In genomic region chr14:53183611-53184010, GRCh38 we compare ENCODE assay signal across 25 cellular contexts. TPM values are rescaled to one million over a fixed set of nuclear protein-coding genes. Genes with fewer than 3 reads are reported as not detected.
A peak's percentile ranks its signal among the peaks of the same experiment; 100 is the strongest.
DNase-seq lines count a peak whose midpoint lies in the region; ATAC-seq and TF ChIP-seq lines count a peak whose summit lies in the region.
"Had no signal": no experiment of that assay in that cellular context is flagged by ENCODE, and none has a peak within 500 bp of the region (broad histone marks: within the 10 kb centered on the region; RNA-seq: fewer than 3 reads in every experiment).

No MANE protein-coding gene starts in this region.

- peak; percentile 16 for DNase-seq in AG04449 (ENCODE audit: low read depth, low spot score)
- DNase-seq in GM04503 (ENCODE audit: low read depth) = peak; percentile 28
- DNase-seq in activated T-helper 1 cell treated with anti-CD3 and anti-CD28 coated beads, Interleukin-12 subunit alpha, Interleukin-12 subunit beta, Interleukin-2, Interleukin-4 antibody, amounts not matched to agents 30 ng/mL and 10 ng/mL and 1 ng/mL, durations not matched to agents 14 hours and 24 hours and 36 hours (ENCODE audit: low spot score) = no peak
- peak; percentile 13 for DNase-seq in iris pigment epithelial cell (ENCODE audit: low read depth)
- no peak for DNase-seq in DMS153 (lab: John Stamatoyannopoulos, UW)
- no peak for DNase-seq in NCI-H1105 treated with DMSO at 0.1 percent for 48 hours (lab: John Stamatoyannopoulos, UW)
- DNase-seq in HPDE6-E6E7 (ENCODE audit: extremely low spot score) = no peak
- DNase-seq: activated CD4-positive, alpha-beta T cell treated with anti-CD3 and anti-CD28 coated beads for 36 hours; activated effector memory CD4-positive, alpha-beta T cell treated with Interleukin-2 at 50 U/mL for 16 hours; gastrocnemius medialis; H9; hypothalamus; IMR-90; lower lobe of right lung; MG63; naive B cell; NCI-H2227 treated with DMSO at 0.1 percent for 48 hours; NCI-H748 treated with DMSO at 0.1 percent for 48 hours; SHP77; uterus had no signal

- H3K4me3 ChIP-seq in AG04449 (ENCODE audit: low read depth, low read length) = no peak overlapping the region
- H3K4me3 ChIP-seq: A549, gastrocnemius medialis, lower lobe of right lung, MG63, right atrium auricular region, suprapubic skin, uterus had no signal

- peak overlapping the region; percentile 67 for H3K27ac Mint-ChIP-seq in activated T-helper 1 cell treated with anti-CD3 and anti-CD28 coated beads, Interleukin-12 subunit alpha, Interleukin-12 subunit beta, Interleukin-2, Interleukin-4 antibody, amounts not matched to agents 30 ng/mL and 10 ng/mL and 1 ng/mL, durations not matched to agents 14 hours and 24 hours and 36 hours
- H3K27ac Mint-ChIP-seq: activated CD4-positive, alpha-beta T cell treated with anti-CD3 and anti-CD28 coated beads for 36 hours; stimulated activated effector memory CD8-positive, alpha-beta T cell treated with anti-CD3 and anti-CD28 coated beads, Interleukin-12 subunit alpha, Interleukin-12 subunit beta, amount 100 ng/mL, for 72 hours had no signal

- peaks cover 2% of the 10 kb centered on the region for H3K27me3 Mint-ChIP-seq in activated T-helper 1 cell treated with anti-CD3 and anti-CD28 coated beads, Interleukin-12 subunit alpha, Interleukin-12 subunit beta, Interleukin-2, Interleukin-4 antibody, amounts not matched to agents 30 ng/mL and 10 ng/mL and 1 ng/mL, durations not matched to agents 14 hours and 24 hours and 36 hours (ENCODE audit: insufficient read depth)

- POLR2A ChIA-PET in AG04449 (lab: Yijun Ruan, JAX) = no interaction called here

- CTCF ChIA-PET in AG04449 (lab: Yijun Ruan, JAX) = no interaction called here

- peaks cover 58% of the 10 kb centered on the region for H3K4me1 Mint-ChIP-seq in activated T-helper 1 cell treated with anti-CD3 and anti-CD28 coated beads, Interleukin-12 subunit alpha, Interleukin-12 subunit beta, Interleukin-2, Interleukin-4 antibody, amounts not matched to agents 30 ng/mL and 10 ng/mL and 1 ng/mL, durations not matched to agents 14 hours and 24 hours and 36 hours (ENCODE audit: low read depth)

- H3K36me3 Mint-ChIP-seq in activated T-helper 1 cell treated with anti-CD3 and anti-CD28 coated beads, Interleukin-12 subunit alpha, Interleukin-12 subunit beta, Interleukin-2, Interleukin-4 antibody, amounts not matched to agents 30 ng/mL and 10 ng/mL and 1 ng/mL, durations not matched to agents 14 hours and 24 hours and 36 hours (ENCODE audit: low read depth) = no peaks in the 10 kb centered on the region

- no peaks in the 10 kb centered on the region for H3K9me3 Mint-ChIP-seq in activated T-helper 1 cell treated with anti-CD3 and anti-CD28 coated beads, Interleukin-12 subunit alpha, Interleukin-12 subunit beta, Interleukin-2, Interleukin-4 antibody, amounts not matched to agents 30 ng/mL and 10 ng/mL and 1 ng/mL, durations not matched to agents 14 hours and 24 hours and 36 hours
- H3K9me3 Mint-ChIP-seq: stimulated activated effector memory CD8-positive, alpha-beta T cell treated with anti-CD3 and anti-CD28 coated beads, Interleukin-12 subunit alpha, Interleukin-12 subunit beta, amount 100 ng/mL, for 72 hours had no signal

- intact Hi-C loops in activated T-helper 1 cell treated with anti-CD3 and anti-CD28 coated beads, Interleukin-12 subunit alpha, Interleukin-12 subunit beta, Interleukin-2, Interleukin-4 antibody, amounts not matched to agents 30 ng/mL and 10 ng/mL and 1 ng/mL, durations not matched to agents 14 hours and 24 hours and 36 hours (cut with micrococcal nuclease) = no loop called here

- H3K4me3 Mint-ChIP-seq in activated T-helper 1 cell treated with anti-CD3 and anti-CD28 coated beads, Interleukin-12 subunit alpha, Interleukin-12 subunit beta, Interleukin-2, Interleukin-4 antibody, amounts not matched to agents 30 ng/mL and 10 ng/mL and 1 ng/mL, durations not matched to agents 14 hours and 24 hours and 36 hours = no peak overlapping the region
- H3K4me3 Mint-ChIP-seq: activated CD4-positive, alpha-beta T cell treated with anti-CD3 and anti-CD28 coated beads for 36 hours; H9; naive B cell; stimulated activated effector memory CD8-positive, alpha-beta T cell treated with anti-CD3 and anti-CD28 coated beads, Interleukin-12 subunit alpha, Interleukin-12 subunit beta, amount 100 ng/mL, for 72 hours had no signal

- no peak for TF ChIP-seq CTCF in AG04449 (IDR thresholded peaks at IDR 0.05; ENCODE audit: insufficient read depth, low read length, missing control alignments)

- no peak for ATAC-seq in HG03520 (IDR thresholded peaks at IDR 0.05; ENCODE audit: unreplicated experiment)
- ATAC-seq: A549; activated CD4-positive, alpha-beta T cell treated with anti-CD3 and anti-CD28 coated beads for 36 hours; gastrocnemius medialis; lower lobe of right lung; stimulated activated effector memory CD8-positive, alpha-beta T cell treated with anti-CD3 and anti-CD28 coated beads, Interleukin-12 subunit alpha, Interleukin-12 subunit beta, amount 100 ng/mL, for 72 hours had no signal

RNA-seq across cellular contexts. Expression of gene DDHD1, which starts 30.5 kb away (rescaled TPM):
- 85.5 and 93.1 TPM in 2 replicates for total RNA-seq in activated T-helper 1 cell treated with anti-CD3 and anti-CD28 coated beads, Interleukin-12 subunit alpha, Interleukin-12 subunit beta, Interleukin-2, Interleukin-4 antibody, amounts not matched to agents 30 ng/mL and 10 ng/mL and 1 ng/mL, durations not matched to agents 14 hours and 24 hours and 36 hours

Comparison
In these comparisons a context has a peak if more than half of its experiments do, and no peak if none do; other contexts are left out.
1. DNase-seq: peak in AG04449 (single experiment), GM04503 (single experiment) and iris pigment epithelial cell (single experiment); none in activated T-helper 1 cell treated with anti-CD3 and anti-CD28 coated beads, Interleukin-12 subunit alpha, Interleukin-12 subunit beta, Interleukin-2, Interleukin-4 antibody, amounts not matched to agents 30 ng/mL and 10 ng/mL and 1 ng/mL, durations not matched to agents 14 hours and 24 hours and 36 hours (single experiment), DMS153 (single experiment), NCI-H1105 treated with DMSO at 0.1 percent for 48 hours (single experiment) and HPDE6-E6E7 (single experiment).